22 cellular contexts compared by ENCODE assay signal in genomic region chr6:15908871-15909270, GRCh38.
"Had no signal": no experiment of that assay in that cellular context is flagged by ENCODE, and none has a peak within 500 bp of the region (broad histone marks: within the 10 kb centered on the region; RNA-seq: fewer than 3 reads in every experiment).

No MANE protein-coding gene starts in this region.

- H3K36me3 Mint-ChIP-seq: activated CD8-positive, alpha-beta memory T cell treated with anti-CD3 and anti-CD28 coated beads, Interleukin-2, amount 10 ng/mL, durations not matched to agents 7 days and 5 days; activated naive CD4-positive, alpha-beta T cell treated with anti-CD3 and anti-CD28 coated beads, Interleukin-2, amount 50 U/mL, for 24 hours had no signal

- H3K27me3 ChIP-seq: body of pancreas, cardiac muscle cell, pancreas, transverse colon, vagina had no signal

- H3K4me3 Mint-ChIP-seq: activated CD4-positive, alpha-beta memory T cell treated with anti-CD3 and anti-CD28 coated beads, Interleukin-2, amount 10 ng/mL, durations not matched to agents 7 days and 5 days; activated CD4-positive, alpha-beta T cell treated with anti-CD3 and anti-CD28 coated beads, Interleukin-2, amount 10 ng/mL, durations not matched to agents 24 days and 14 days; activated CD8-positive, alpha-beta memory T cell treated with anti-CD3 and anti-CD28 coated beads, Interleukin-2, amount 10 ng/mL, durations not matched to agents 7 days and 5 days; activated naive CD4-positive, alpha-beta T cell treated with anti-CD3 and anti-CD28 coated beads, Interleukin-2, amount 50 U/mL, for 24 hours; nephron; T-helper 17 cell had no signal

- H3K4me1 Mint-ChIP-seq: T-helper 17 cell had no signal

- FAIRE-seq: islet of Langerhans, pancreas had no signal

- H3K4me1 ChIP-seq: pancreas, transverse colon, vagina had no signal

- H3K27ac Mint-ChIP-seq: activated CD4-positive, alpha-beta memory T cell treated with anti-CD3 and anti-CD28 coated beads, Interleukin-2, amount 10 ng/mL, durations not matched to agents 7 days and 5 days; activated CD4-positive, alpha-beta T cell treated with anti-CD3 and anti-CD28 coated beads, Interleukin-2, amount 10 ng/mL, durations not matched to agents 24 days and 14 days; activated CD8-positive, alpha-beta memory T cell treated with anti-CD3 and anti-CD28 coated beads, Interleukin-2, amount 10 ng/mL, durations not matched to agents 7 days and 5 days; activated naive CD4-positive, alpha-beta T cell treated with anti-CD3 and anti-CD28 coated beads, Interleukin-2, amount 50 U/mL, for 24 hours; nephron; T-helper 17 cell had no signal

- H3K9me3 ChIP-seq: body of pancreas, pancreas, transverse colon, vagina had no signal

- H3K27me3 Mint-ChIP-seq: activated CD4-positive, alpha-beta T cell treated with anti-CD3 and anti-CD28 coated beads, Interleukin-2, amount 10 ng/mL, durations not matched to agents 24 days and 14 days; activated CD8-positive, alpha-beta memory T cell treated with anti-CD3 and anti-CD28 coated beads, Interleukin-2, amount 10 ng/mL, durations not matched to agents 7 days and 5 days; activated naive CD4-positive, alpha-beta T cell treated with anti-CD3 and anti-CD28 coated beads, Interleukin-2, amount 50 U/mL, for 24 hours had no signal

- H3K36me3 ChIP-seq: cardiac muscle cell, pancreas, transverse colon, vagina had no signal

- DNase-seq: activated CD4-positive, alpha-beta memory T cell treated with anti-CD3 and anti-CD28 coated beads, Interleukin-2, amount 10 ng/mL, durations not matched to agents 7 days and 5 days; activated CD4-positive, alpha-beta T cell treated with anti-CD3 and anti-CD28 coated beads, Interleukin-2, amount 10 ng/mL, durations not matched to agents 24 days and 14 days; activated CD8-positive, alpha-beta memory T cell treated with anti-CD3 and anti-CD28 coated beads, Interleukin-2, amount 10 ng/mL, durations not matched to agents 7 days and 5 days; activated gamma-delta T cell treated with Interleukin-2 at 50 U/mL for 16 hours; activated T-cell treated with anti-CD3 and anti-CD28 coated beads for 4 hours; anterior cingulate cortex; effector CD4-positive, alpha-beta T cell; foreskin melanocyte; left cardiac atrium; right cardiac atrium; stimulated activated CD4-positive, alpha-beta T cell treated with anti-CD3 and anti-CD28 coated beads, Interleukin-12 subunit alpha, Interleukin-12 subunit beta, amount 100 ng/mL, for 4 hours; stimulated activated CD4-positive, alpha-beta T cell treated with anti-CD3 and anti-CD28 coated beads, Interleukin-4, amount 100 ng/mL, for 4 hours; T-helper 17 cell had no signal

- H3K27ac ChIP-seq: body of pancreas, cardiac muscle cell, pancreas, transverse colon, vagina had no signal

- H3K4me3 ChIP-seq: body of pancreas, cardiac muscle cell, pancreas, transverse colon, vagina had no signal

- ATAC-seq: activated CD4-positive, CD25-positive, alpha-beta regulatory T cell treated with anti-CD3 and anti-CD28 coated beads, Interleukin-2, amount 50 U/mL, for 24 hours; activated CD8-positive, alpha-beta memory T cell treated with anti-CD3 and anti-CD28 coated beads, Interleukin-2, amount 10 ng/mL, durations not matched to agents 7 days and 5 days; left cardiac atrium; right cardiac atrium; T-helper 17 cell had no signal

- H3K9me3 Mint-ChIP-seq: activated CD4-positive, alpha-beta memory T cell treated with anti-CD3 and anti-CD28 coated beads, Interleukin-2, amount 10 ng/mL, durations not matched to agents 7 days and 5 days; activated naive CD4-positive, alpha-beta T cell treated with anti-CD3 and anti-CD28 coated beads, Interleukin-2, amount 50 U/mL, for 24 hours; nephron had no signal
